1 cellular context compared by ENCODE assay signal in genomic region chr14:53953828-53954550, GRCh38.
A peak's percentile ranks its signal among the peaks of the same experiment; 100 is the strongest.
TF ChIP-seq lines count a peak whose summit lies in the region.

No MANE protein-coding gene starts in this region.

TF ChIP-seq in HepG2, 621 proteins besides CTCF, POLR2A, EP300 and RAD21 (continued from another document and continues in another):
- TF ChIP-seq KIAA2018 (CRISPR knock-in tag; IDR thresholded peaks at IDR 0.05; ENCODE audit: borderline replicate concordance): no peak
- no peak for TF ChIP-seq ZNF225 (CRISPR knock-in tag; IDR thresholded peaks at IDR 0.05)
- TF ChIP-seq MTF1 (CRISPR knock-in tag; IDR thresholded peaks at IDR 0.05): no peak
- TF ChIP-seq ZBTB44 (CRISPR knock-in tag; IDR thresholded peaks at IDR 0.05): no peak
- TF ChIP-seq, protein P1, sequence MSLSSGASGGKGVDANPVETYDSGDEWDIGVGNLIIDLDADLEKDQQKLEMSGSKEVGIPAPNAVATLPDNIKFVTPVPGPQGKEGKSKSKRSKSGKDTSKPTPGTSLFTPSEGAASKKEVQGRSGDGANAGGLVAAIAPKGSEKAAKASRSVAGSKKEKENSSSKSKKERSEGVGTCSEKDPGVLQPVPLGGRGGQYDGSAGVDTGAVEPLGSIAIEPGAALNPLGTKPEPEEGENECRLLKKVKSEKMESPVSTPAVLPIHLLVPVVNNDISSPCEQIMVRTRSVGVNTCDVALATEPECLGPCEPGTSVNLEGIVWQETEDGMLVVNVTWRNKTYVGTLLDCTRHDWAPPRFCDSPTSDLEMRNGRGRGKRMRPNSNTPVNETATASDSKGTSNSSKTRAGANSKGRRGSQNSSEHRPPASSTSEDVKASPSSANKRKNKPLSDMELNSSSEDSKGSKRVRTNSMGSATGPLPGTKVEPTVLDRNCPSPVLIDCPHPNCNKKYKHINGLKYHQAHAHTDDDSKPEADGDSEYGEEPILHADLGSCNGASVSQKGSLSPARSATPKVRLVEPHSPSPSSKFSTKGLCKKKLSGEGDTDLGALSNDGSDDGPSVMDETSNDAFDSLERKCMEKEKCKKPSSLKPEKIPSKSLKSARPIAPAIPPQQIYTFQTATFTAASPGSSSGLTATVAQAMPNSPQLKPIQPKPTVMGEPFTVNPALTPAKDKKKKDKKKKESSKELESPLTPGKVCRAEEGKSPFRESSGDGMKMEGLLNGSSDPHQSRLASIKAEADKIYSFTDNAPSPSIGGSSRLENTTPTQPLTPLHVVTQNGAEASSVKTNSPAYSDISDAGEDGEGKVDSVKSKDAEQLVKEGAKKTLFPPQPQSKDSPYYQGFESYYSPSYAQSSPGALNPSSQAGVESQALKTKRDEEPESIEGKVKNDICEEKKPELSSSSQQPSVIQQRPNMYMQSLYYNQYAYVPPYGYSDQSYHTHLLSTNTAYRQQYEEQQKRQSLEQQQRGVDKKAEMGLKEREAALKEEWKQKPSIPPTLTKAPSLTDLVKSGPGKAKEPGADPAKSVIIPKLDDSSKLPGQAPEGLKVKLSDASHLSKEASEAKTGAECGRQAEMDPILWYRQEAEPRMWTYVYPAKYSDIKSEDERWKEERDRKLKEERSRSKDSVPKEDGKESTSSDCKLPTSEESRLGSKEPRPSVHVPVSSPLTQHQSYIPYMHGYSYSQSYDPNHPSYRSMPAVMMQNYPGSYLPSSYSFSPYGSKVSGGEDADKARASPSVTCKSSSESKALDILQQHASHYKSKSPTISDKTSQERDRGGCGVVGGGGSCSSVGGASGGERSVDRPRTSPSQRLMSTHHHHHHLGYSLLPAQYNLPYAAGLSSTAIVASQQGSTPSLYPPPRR (CRISPR knock-in tag; IDR thresholded peaks at IDR 0.05; ENCODE audit: borderline replicate concordance): no peak
- no peak for TF ChIP-seq CENPX (CRISPR knock-in tag; IDR thresholded peaks at IDR 0.05)
- no peak for TF ChIP-seq FUBP1 (CRISPR knock-in tag; IDR thresholded peaks at IDR 0.05; ENCODE audit: borderline replicate concordance)
- TF ChIP-seq, protein P2, sequence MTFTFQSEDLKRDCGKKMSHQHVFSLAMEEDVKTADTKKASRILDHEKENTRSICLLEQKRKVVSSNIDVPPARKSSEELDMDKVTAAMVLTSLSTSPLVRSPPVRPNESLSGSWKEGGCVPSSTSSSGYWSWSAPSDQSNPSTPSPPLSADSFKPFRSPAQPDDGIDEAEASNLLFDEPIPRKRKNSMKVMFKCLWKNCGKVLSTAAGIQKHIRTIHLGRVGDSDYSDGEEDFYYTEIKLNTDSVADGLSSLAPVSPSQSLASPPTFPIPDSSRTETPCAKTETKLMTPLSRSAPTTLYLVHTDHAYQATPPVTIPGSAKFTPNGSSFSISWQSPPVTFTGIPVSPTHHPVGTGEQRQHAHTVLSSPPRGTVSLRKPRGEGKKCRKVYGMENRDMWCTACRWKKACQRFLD (CRISPR knock-in tag; IDR thresholded peaks at IDR 0.05; ENCODE audit: borderline replicate concordance): no peak
- no peak for TF ChIP-seq NR2C2 (CRISPR knock-in tag; IDR thresholded peaks at IDR 0.05; ENCODE audit: borderline replicate concordance)
- TF ChIP-seq TCF12 (IDR thresholded peaks at IDR 0.05): no peak
- no peak for TF ChIP-seq TCF12 (CRISPR knock-in tag; IDR thresholded peaks at IDR 0.05)
- no peak for TF ChIP-seq HIVEP1 (CRISPR knock-in tag; IDR thresholded peaks at IDR 0.05)
- 0 out of 2 replicates have a peak, but pooled peaks have one; percentile 20 for TF ChIP-seq JUND (CRISPR knock-in tag; IDR thresholded peaks at IDR 0.05)
- TF ChIP-seq ELF3 (CRISPR knock-in tag; IDR thresholded peaks at IDR 0.05): 0 out of 2 replicates have a peak, but pooled peaks have one; percentile 1
- no peak for TF ChIP-seq HMGXB3 (CRISPR knock-in tag; IDR thresholded peaks at IDR 0.05; ENCODE audit: borderline replicate concordance)
- 0 out of 2 replicates have a peak, but pooled peaks have one; percentile 38 for TF ChIP-seq ZNF772 (CRISPR knock-in tag; IDR thresholded peaks at IDR 0.05)
- TF ChIP-seq ARNTL (CRISPR knock-in tag; IDR thresholded peaks at IDR 0.05): 0 out of 2 replicates have a peak, but pooled peaks have one; percentile 4
- 0 out of 2 replicates have a peak, but pooled peaks have one; percentile 72 for TF ChIP-seq MLLT10 (CRISPR knock-in tag; IDR thresholded peaks at IDR 0.05)
- no peak for TF ChIP-seq PRMT3 (CRISPR knock-in tag; IDR thresholded peaks at IDR 0.05; ENCODE audit: borderline replicate concordance, low read depth)
- 0 out of 2 replicates have a peak, but pooled peaks have one; percentile 50 for TF ChIP-seq ZNF224 (CRISPR knock-in tag; IDR thresholded peaks at IDR 0.05)
- no peak for TF ChIP-seq KLF6 (CRISPR knock-in tag; IDR thresholded peaks at IDR 0.05)
- 0 out of 2 replicates have a peak, but pooled peaks have one; percentile 3 for TF ChIP-seq ZNF766 (CRISPR knock-in tag; IDR thresholded peaks at IDR 0.05; ENCODE audit: borderline replicate concordance)
- no peak for TF ChIP-seq ARHGAP35 (CRISPR knock-in tag; IDR thresholded peaks at IDR 0.05; ENCODE audit: borderline replicate concordance)
- TF ChIP-seq HNRNPL (IDR thresholded peaks at IDR 0.05; ENCODE audit: low read depth, low read length): peak; percentile 90
- TF ChIP-seq KLF16 (CRISPR knock-in tag; IDR thresholded peaks at IDR 0.05): no peak
- 0 out of 2 replicates have a peak, but pooled peaks have one; percentile 67 for TF ChIP-seq REL (CRISPR knock-in tag; conservative IDR thresholded peaks at IDR 0.05)
- no peak for TF ChIP-seq ZNF251 (CRISPR knock-in tag; IDR thresholded peaks at IDR 0.05)
- TF ChIP-seq MZF1 (CRISPR knock-in tag; IDR thresholded peaks at IDR 0.05; ENCODE audit: borderline replicate concordance): no peak
- peak; percentile 23; the same call in 1 of the 2 replicates for TF ChIP-seq ZBTB7B (CRISPR knock-in tag; IDR thresholded peaks at IDR 0.05)
- TF ChIP-seq, protein P3, sequence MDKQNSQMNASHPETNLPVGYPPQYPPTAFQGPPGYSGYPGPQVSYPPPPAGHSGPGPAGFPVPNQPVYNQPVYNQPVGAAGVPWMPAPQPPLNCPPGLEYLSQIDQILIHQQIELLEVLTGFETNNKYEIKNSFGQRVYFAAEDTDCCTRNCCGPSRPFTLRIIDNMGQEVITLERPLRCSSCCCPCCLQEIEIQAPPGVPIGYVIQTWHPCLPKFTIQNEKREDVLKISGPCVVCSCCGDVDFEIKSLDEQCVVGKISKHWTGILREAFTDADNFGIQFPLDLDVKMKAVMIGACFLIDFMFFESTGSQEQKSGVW (CRISPR knock-in tag; IDR thresholded peaks at IDR 0.05; ENCODE audit: borderline replicate concordance): no peak
- 0 out of 2 replicates have a peak, but pooled peaks have one; percentile 48 for TF ChIP-seq ZNF703 (CRISPR knock-in tag; IDR thresholded peaks at IDR 0.05; ENCODE audit: borderline replicate concordance)
- no peak for TF ChIP-seq ZNF816 (CRISPR knock-in tag; IDR thresholded peaks at IDR 0.05; ENCODE audit: borderline replicate concordance)
- no peak for TF ChIP-seq ATAD3A (CRISPR knock-in tag; IDR thresholded peaks at IDR 0.05)
- peak; percentile 99 for TF ChIP-seq AGO2 (optimal IDR thresholded peaks at IDR 0.05; ENCODE audit: low read depth, low read length)
